In the genomic region with DNA sequence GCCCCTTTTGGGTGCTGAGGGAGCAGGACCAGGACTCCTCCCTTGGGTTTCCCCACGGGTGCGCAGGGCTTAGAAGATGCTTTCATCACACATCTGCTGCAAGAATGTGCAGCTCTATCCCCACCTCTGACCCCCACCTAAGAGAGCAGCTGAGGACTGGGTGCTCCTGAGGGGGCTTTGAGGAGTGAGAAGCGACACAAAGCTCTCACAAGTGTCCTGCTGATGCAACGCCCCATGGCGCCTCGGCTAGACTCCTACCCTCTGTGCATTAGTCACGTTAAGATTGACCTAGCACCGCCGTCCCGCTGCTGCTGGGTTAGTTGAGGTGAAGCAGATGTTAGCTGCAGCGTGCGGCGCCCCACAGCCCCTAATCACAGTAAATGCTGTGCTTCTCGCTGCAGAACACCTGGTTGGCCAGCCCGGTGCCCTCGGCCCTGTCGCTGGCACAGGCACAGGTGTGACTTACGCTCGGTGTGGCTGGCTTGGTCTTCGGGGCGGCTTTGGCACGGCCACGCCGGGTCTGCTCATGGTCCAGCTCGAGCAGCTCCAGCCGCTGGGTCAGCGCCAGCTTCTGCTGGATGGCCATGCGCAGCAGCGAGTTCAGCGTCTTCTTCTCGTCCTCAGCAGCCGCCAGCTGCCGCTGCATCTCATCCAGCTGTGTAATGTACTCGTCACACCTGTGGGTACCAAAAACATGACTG, we compare ENCODE assay signal across 1 cellular context.
TF ChIP-seq lines count a peak whose summit lies in the region.

No MANE protein-coding gene starts in this region.

TF ChIP-seq in WTC11, 78 proteins besides CTCF, POLR2A, EP300 and RAD21 (continued from another document):
- TF ChIP-seq, protein P1, sequence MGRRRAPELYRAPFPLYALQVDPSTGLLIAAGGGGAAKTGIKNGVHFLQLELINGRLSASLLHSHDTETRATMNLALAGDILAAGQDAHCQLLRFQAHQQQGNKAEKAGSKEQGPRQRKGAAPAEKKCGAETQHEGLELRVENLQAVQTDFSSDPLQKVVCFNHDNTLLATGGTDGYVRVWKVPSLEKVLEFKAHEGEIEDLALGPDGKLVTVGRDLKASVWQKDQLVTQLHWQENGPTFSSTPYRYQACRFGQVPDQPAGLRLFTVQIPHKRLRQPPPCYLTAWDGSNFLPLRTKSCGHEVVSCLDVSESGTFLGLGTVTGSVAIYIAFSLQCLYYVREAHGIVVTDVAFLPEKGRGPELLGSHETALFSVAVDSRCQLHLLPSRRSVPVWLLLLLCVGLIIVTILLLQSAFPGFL (CRISPR knock-in tag; IDR thresholded peaks at IDR 0.05; ENCODE audit: borderline replicate concordance), result no peak
- TF ChIP-seq CREB1 (CRISPR knock-in tag; IDR thresholded peaks at IDR 0.05), result no peak
- TF ChIP-seq, protein P2, sequence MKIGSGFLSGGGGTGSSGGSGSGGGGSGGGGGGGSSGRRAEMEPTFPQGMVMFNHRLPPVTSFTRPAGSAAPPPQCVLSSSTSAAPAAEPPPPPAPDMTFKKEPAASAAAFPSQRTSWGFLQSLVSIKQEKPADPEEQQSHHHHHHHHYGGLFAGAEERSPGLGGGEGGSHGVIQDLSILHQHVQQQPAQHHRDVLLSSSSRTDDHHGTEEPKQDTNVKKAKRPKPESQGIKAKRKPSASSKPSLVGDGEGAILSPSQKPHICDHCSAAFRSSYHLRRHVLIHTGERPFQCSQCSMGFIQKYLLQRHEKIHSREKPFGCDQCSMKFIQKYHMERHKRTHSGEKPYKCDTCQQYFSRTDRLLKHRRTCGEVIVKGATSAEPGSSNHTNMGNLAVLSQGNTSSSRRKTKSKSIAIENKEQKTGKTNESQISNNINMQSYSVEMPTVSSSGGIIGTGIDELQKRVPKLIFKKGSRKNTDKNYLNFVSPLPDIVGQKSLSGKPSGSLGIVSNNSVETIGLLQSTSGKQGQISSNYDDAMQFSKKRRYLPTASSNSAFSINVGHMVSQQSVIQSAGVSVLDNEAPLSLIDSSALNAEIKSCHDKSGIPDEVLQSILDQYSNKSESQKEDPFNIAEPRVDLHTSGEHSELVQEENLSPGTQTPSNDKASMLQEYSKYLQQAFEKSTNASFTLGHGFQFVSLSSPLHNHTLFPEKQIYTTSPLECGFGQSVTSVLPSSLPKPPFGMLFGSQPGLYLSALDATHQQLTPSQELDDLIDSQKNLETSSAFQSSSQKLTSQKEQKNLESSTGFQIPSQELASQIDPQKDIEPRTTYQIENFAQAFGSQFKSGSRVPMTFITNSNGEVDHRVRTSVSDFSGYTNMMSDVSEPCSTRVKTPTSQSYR (CRISPR knock-in tag; IDR thresholded peaks at IDR 0.05), result no peak
- TF ChIP-seq, protein P3, sequence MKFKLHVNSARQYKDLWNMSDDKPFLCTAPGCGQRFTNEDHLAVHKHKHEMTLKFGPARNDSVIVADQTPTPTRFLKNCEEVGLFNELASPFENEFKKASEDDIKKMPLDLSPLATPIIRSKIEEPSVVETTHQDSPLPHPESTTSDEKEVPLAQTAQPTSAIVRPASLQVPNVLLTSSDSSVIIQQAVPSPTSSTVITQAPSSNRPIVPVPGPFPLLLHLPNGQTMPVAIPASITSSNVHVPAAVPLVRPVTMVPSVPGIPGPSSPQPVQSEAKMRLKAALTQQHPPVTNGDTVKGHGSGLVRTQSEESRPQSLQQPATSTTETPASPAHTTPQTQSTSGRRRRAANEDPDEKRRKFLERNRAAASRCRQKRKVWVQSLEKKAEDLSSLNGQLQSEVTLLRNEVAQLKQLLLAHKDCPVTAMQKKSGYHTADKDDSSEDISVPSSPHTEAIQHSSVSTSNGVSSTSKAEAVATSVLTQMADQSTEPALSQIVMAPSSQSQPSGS (CRISPR knock-in tag; IDR thresholded peaks at IDR 0.05; ENCODE audit: borderline replicate concordance, low read depth), result no peak
- TF ChIP-seq, protein P4, sequence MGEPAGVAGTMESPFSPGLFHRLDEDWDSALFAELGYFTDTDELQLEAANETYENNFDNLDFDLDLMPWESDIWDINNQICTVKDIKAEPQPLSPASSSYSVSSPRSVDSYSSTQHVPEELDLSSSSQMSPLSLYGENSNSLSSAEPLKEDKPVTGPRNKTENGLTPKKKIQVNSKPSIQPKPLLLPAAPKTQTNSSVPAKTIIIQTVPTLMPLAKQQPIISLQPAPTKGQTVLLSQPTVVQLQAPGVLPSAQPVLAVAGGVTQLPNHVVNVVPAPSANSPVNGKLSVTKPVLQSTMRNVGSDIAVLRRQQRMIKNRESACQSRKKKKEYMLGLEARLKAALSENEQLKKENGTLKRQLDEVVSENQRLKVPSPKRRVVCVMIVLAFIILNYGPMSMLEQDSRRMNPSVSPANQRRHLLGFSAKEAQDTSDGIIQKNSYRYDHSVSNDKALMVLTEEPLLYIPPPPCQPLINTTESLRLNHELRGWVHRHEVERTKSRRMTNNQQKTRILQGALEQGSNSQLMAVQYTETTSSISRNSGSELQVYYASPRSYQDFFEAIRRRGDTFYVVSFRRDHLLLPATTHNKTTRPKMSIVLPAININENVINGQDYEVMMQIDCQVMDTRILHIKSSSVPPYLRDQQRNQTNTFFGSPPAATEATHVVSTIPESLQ (CRISPR knock-in tag; IDR thresholded peaks at IDR 0.05), result no peak
